4 cellular contexts compared by ENCODE assay signal in the genomic region with DNA sequence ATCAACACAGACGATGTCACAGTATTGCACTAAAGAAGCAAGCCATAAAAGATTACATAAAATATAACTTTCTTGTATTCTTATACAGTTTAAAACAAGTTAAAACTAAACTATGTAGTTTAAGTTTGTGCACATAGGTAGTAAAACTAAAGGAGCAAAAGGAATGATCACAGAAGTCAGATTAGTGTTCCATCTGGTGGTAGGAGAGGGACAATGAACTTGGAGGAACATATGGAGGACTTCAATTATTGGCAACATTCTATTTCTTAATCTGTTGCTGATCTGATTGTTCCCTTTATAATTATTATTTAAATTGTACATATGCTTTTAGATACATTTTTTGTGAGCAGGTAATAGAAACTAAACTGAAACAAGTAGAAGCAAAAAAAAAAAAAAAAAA. TPM values are rescaled to one million over a fixed set of nuclear protein-coding genes. Genes with fewer than 3 reads are reported as not detected.
"Had no signal": no experiment of that assay in that cellular context is flagged by ENCODE, and none has a peak within 500 bp of the region (broad histone marks: within the 10 kb centered on the region; RNA-seq: fewer than 3 reads in every experiment).

No MANE protein-coding gene starts in this region.

RNA-seq across cellular contexts. Expression of a gene that starts 5.6 kb away (rescaled TPM):
- total RNA-seq: activated CD4-positive, alpha-beta memory T cell treated with anti-CD3 and anti-CD28 coated beads, Interleukin-2, amount 10 ng/mL, durations not matched to agents 7 days and 5 days; activated CD8-positive, alpha-beta memory T cell treated with anti-CD3 and anti-CD28 coated beads, Interleukin-2, amount 10 ng/mL, durations not matched to agents 7 days and 5 days; bronchial epithelial cell had no signal
- polyA plus RNA-seq: cardiac muscle cell had no signal
